Comparison of ENCODE assay signal across 22 cellular contexts in the genomic region with DNA sequence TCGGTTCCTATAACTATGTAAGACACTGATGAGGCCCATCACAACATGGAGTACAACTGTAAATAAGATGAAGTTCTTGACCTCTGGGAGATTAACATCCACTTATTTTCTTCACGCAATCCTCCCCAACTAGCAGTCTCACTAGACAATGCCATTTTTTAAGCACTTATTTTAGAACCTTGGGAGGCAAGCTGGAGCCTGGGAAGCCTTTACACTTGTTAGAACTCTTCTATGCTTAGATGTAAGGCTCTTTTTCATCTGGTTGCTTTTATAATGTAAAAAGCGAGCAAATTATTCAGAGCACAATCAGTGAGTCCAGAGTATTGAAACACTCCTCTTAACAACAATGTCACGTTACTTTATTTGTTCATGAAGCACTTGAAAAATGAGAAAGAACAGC.
A peak's percentile ranks its signal among the peaks of the same experiment; 100 is the strongest.
DNase-seq lines count a peak whose midpoint lies in the region; ATAC-seq and TF ChIP-seq lines count a peak whose summit lies in the region.
"Had no signal": no experiment of that assay in that cellular context is flagged by ENCODE, and none has a peak within 500 bp of the region (broad histone marks: within the 10 kb centered on the region; RNA-seq: fewer than 3 reads in every experiment).

No MANE protein-coding gene starts in this region.

- no peak overlapping the region for H3K4me3 Mint-ChIP-seq in CD4-positive, alpha-beta T cell
- H3K4me3 Mint-ChIP-seq: T-helper 17 cell had no signal

- H3K4me1 ChIP-seq in OCI-LY7 (ENCODE audit: insufficient read depth, low read length, poor library complexity, severe bottlenecking) (peaks cover 7% of the 10 kb centered on the region), Karpas-422 (ENCODE audit: low read length) (no peaks in the 10 kb centered on the region)
- H3K4me1 ChIP-seq: SJCRH30 had no signal

- H3K79me2 ChIP-seq in OCI-LY7 (ENCODE audit: insufficient read depth, low read depth, low read length) = no peaks in the 10 kb centered on the region
- no peaks in the 10 kb centered on the region for H3K79me2 ChIP-seq in Karpas-422 (ENCODE audit: low read length)

- no peaks in the 10 kb centered on the region for H3K36me3 ChIP-seq in OCI-LY7 (ENCODE audit: insufficient read depth, low read length)
- H3K36me3 ChIP-seq in Karpas-422 (ENCODE audit: insufficient read depth, low read length) = no peaks in the 10 kb centered on the region
- no peaks in the 10 kb centered on the region for H3K36me3 ChIP-seq in H7 (replicated peaks; ENCODE audit: control insufficient read depth, insufficient read depth, low read length)
- H3K36me3 ChIP-seq: SJCRH30 had no signal

- H3K4me2 ChIP-seq in OCI-LY7 (ENCODE audit: low read length) (no peak overlapping the region), Karpas-422 (ENCODE audit: low read depth, low read length, poor library complexity, severe bottlenecking) (no peak overlapping the region)
- H3K4me2 ChIP-seq: KMS-11, PC-9 had no signal

- DNase-seq in NCI-H2107 treated with DMSO at 0.1 percent for 48 hours (lab: John Stamatoyannopoulos, UW; ENCODE audit: unreplicated experiment) = peak; percentile 48
- DNase-seq in NCI-H2107 (lab: John Stamatoyannopoulos, UW) = no peak
- DNase-seq in MV-4-11 (lab: John Stamatoyannopoulos, UW) = peak; percentile 83
- peak; percentile 71 for DNase-seq in NCI-H2227 treated with DMSO at 0.1 percent for 48 hours (lab: John Stamatoyannopoulos, UW)
- no peak for DNase-seq in OCI-LY7 (ENCODE audit: low spot score)
- DNase-seq in Karpas-422 = no peak
- no peak for DNase-seq in CD4-positive, alpha-beta T cell
- DNase-seq in H7 = no peak
- DNase-seq: GOT3, IMR-90, NCI-H1092 treated with DMSO at 0.1 percent for 48 hours, NCI-H1694, NCI-H446, NCI-H526 treated with DMSO at 0.1 percent for 48 hours, PC-9, SJCRH30, T-helper 17 cell, T1000 had no signal

- H2AFZ ChIP-seq in OCI-LY7 (ENCODE audit: low read length) (0 out of 2 replicates have a peak overlapping the region, but pooled peaks have one; percentile 16), Karpas-422 (ENCODE audit: low read length) (no peak overlapping the region)
- H2AFZ ChIP-seq: PC-9 had no signal

- no peaks in the 10 kb centered on the region for H3K27me3 ChIP-seq in Karpas-422 (ENCODE audit: low read length)
- no peaks in the 10 kb centered on the region for H3K27me3 ChIP-seq in CD4-positive, alpha-beta T cell (ENCODE audit: control insufficient read depth, insufficient read depth, low read length)
- no peaks in the 10 kb centered on the region for H3K27me3 ChIP-seq in H7 (ENCODE audit: control insufficient read depth, insufficient read depth, low read length)
- H3K27me3 ChIP-seq: SJCRH30 had no signal

- peaks cover 11% of the 10 kb centered on the region for H3K4me1 Mint-ChIP-seq in CD4-positive, alpha-beta T cell (ENCODE audit: low read depth)
- H3K4me1 Mint-ChIP-seq: T-helper 17 cell had no signal

- BruUV-seq in OCI-LY7 (replicated peaks; lab: Mats Ljungman, UMichigan) = no TSS peak

- no peaks in the 10 kb centered on the region for H3K36me3 Mint-ChIP-seq in CD4-positive, alpha-beta T cell (ENCODE audit: low read depth)

- 0 out of 2 replicates have a peak, but pooled peaks cover 3% of the 10 kb centered on the region for H3K9me2 ChIP-seq in OCI-LY7 (ENCODE audit: insufficient read depth, low read length)
- H3K9me2 ChIP-seq in Karpas-422 (replicated peaks; ENCODE audit: insufficient read depth, low read length) = no peaks in the 10 kb centered on the region

- TF ChIP-seq CTCF in OCI-LY7 (conservative IDR thresholded peaks at IDR 0.05; ENCODE audit: low read length) = no peak
- TF ChIP-seq CTCF in CD4-positive, alpha-beta T cell (IDR thresholded peaks at IDR 0.05) = no peak

- H3K27ac Mint-ChIP-seq in CD4-positive, alpha-beta T cell = no peak overlapping the region
- H3K27ac Mint-ChIP-seq: T-helper 17 cell had no signal

- H3K9me3 Mint-ChIP-seq in CD4-positive, alpha-beta T cell = no peaks in the 10 kb centered on the region

- CTCF ChIA-PET in OCI-LY7 (lab: Charles Lee; ENCODE audit: unreplicated experiment) = no interaction called here
- CTCF ChIA-PET in CD4-positive, alpha-beta T cell (lab: Charles Lee) = no interaction called here

- intact Hi-C loops in OCI-LY7 (cut with micrococcal nuclease; ENCODE audit: unreplicated experiment) = no loop called here
- intact Hi-C loops in CD4-positive, alpha-beta T cell (cut with DNase I, micrococcal nuclease) = no loop called here

- H3K27me3 Mint-ChIP-seq in CD4-positive, alpha-beta T cell = no peaks in the 10 kb centered on the region
- H3K27me3 Mint-ChIP-seq: T-helper 17 cell had no signal

- H4K20me1 ChIP-seq in OCI-LY7 (ENCODE audit: insufficient read depth, low read length) (no peaks in the 10 kb centered on the region), Karpas-422 (ENCODE audit: insufficient read depth, low read depth, low read length) (no peaks in the 10 kb centered on the region)

- ATAC-seq in CD4-positive, alpha-beta T cell (ENCODE audit: poor library complexity) = no peak
- ATAC-seq: HCT116, Right ventricle myocardium inferior, SK-N-SH treated with all-trans-retinoic acid at 6 μM for 48 hours, T-helper 17 cell had no signal

- H3K4me3 ChIP-seq in OCI-LY7 (ENCODE audit: low read depth, low read length, poor library complexity, severe bottlenecking) (no peak overlapping the region), Karpas-422 (ENCODE audit: low read length) (no peak overlapping the region), H7 (ENCODE audit: insufficient read depth, low read depth, low read length) (no peak overlapping the region)
- H3K4me3 ChIP-seq: PC-9, SJCRH30 had no signal

- H3K9ac ChIP-seq in Karpas-422 (ENCODE audit: low read length) = no peak overlapping the region
- H3K9ac ChIP-seq: KMS-11 had no signal

- POLR2A ChIA-PET in OCI-LY7 (lab: Charles Lee) = no interaction called here
- POLR2A ChIA-PET in CD4-positive, alpha-beta T cell (lab: Charles Lee) = no interaction called here

- H3K27ac ChIP-seq in OCI-LY7 (ENCODE audit: low read depth, low read length, poor library complexity, severe bottlenecking) (no peak overlapping the region), Karpas-422 (ENCODE audit: low read length) (no peak overlapping the region)
- no peak overlapping the region for H3K27ac ChIP-seq in CD4-positive, alpha-beta T cell (ENCODE audit: low read depth, low read length)
- H3K27ac ChIP-seq: KMS-11, PC-9, SJCRH30 had no signal

- H3K9me3 ChIP-seq in OCI-LY7 (ENCODE audit: low read length) = no peaks in the 10 kb centered on the region
- H3K9me3 ChIP-seq in Karpas-422 (ENCODE audit: low read length) = no peaks in the 10 kb centered on the region
- no peaks in the 10 kb centered on the region for H3K9me3 ChIP-seq in CD4-positive, alpha-beta T cell (ENCODE audit: control insufficient read depth, low read length)
- H3K9me3 ChIP-seq: SJCRH30 had no signal

Comparison
In these comparisons a context has a peak if more than half of its experiments do, and no peak if none do; other contexts are left out.
1. DNase-seq: peak in NCI-H2107 treated with DMSO at 0.1 percent for 48 hours (single experiment), MV-4-11 (single experiment) and NCI-H2227 treated with DMSO at 0.1 percent for 48 hours (single experiment); none in NCI-H2107 (single experiment), OCI-LY7 (single experiment), Karpas-422 (single experiment), CD4-positive, alpha-beta T cell (0 of 10) and H7 (single experiment).